Comparison of ENCODE assay signal across 11 cellular contexts in the genomic region with DNA sequence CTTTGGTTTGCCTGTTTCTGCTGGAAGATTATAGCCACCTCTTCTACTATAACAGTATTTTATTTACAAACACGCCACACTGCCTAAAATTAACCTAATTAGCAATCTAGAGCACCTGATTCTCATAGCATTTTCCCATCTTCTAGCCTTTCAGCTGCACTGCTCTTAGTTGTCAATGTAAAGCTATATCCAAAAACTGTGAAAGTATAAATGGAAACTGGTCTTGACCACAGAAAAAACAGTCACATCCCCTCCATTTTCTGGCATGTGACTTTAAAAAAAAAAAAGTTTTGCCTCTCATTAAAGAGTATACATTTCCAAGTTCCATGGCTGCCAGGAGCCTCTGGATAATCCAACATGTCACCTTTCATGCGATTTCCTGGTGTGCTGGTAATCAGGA.
"Had no signal": no experiment of that assay in that cellular context is flagged by ENCODE, and none has a peak within 500 bp of the region (broad histone marks: within the 10 kb centered on the region; RNA-seq: fewer than 3 reads in every experiment).

No MANE protein-coding gene starts in this region.

- H3K4me1 ChIP-seq: HAP-1 had no signal

- H3K36me3 ChIP-seq: HAP-1 had no signal

- H3K27ac Mint-ChIP-seq: HFFc6, IgD-negative memory B cell had no signal

- H3K27ac ChIP-seq: GM23248, HL-60, KMS-11 had no signal

- DNase-seq: GM23248, GOT3, H7, HFFc6, KBM-7 had no signal

- H3K4me1 Mint-ChIP-seq: IgD-negative memory B cell had no signal

- ATAC-seq: HCT116, HepG2 had no signal

- H3K4me3 Mint-ChIP-seq: HFFc6, IgD-negative memory B cell had no signal

- H3K4me3 ChIP-seq: GM23248, HAP-1 had no signal
